In genomic region chr2:61181382-61182058, GRCh38 we compare ENCODE assay signal across 10 cellular contexts. TPM values are rescaled to one million over a fixed set of nuclear protein-coding genes. Genes with fewer than 3 reads are reported as not detected.
DNase-seq lines count a peak whose midpoint lies in the region; ATAC-seq and TF ChIP-seq lines count a peak whose summit lies in the region.
"Had no signal": no experiment of that assay in that cellular context is flagged by ENCODE, and none has a peak within 500 bp of the region (broad histone marks: within the 10 kb centered on the region; RNA-seq: fewer than 3 reads in every experiment).

No MANE protein-coding gene starts in this region.

- H3K36me3 Mint-ChIP-seq in immature natural killer cell, result peaks cover 41 to 54% (median 43%) of the 10 kb centered on the region in 3 donors

- peaks cover 3 to 12% (median 7%) of the 10 kb centered on the region in 3 donors for H3K27me3 Mint-ChIP-seq in immature natural killer cell (ENCODE audit: low read depth in 3 of 3)

- intact Hi-C loops in left ventricle myocardium inferior (cut with micrococcal nuclease) (no loop called here), heart right ventricle (cut with DNase I) (no loop called here), testis (cut with DNase I; ENCODE audit: low total_unique reads) (no loop called here)

- no peaks in the 10 kb centered on the region for H3K27me3 ChIP-seq in left ventricle myocardium inferior (ENCODE audit: low read depth)
- no peaks in the 10 kb centered on the region for H3K27me3 ChIP-seq in heart right ventricle
- H3K27me3 ChIP-seq in adipocyte (replicated peaks; ENCODE audit: control insufficient read depth, insufficient read depth, low read length), result no peaks in the 10 kb centered on the region
- H3K27me3 ChIP-seq in testis, result no peaks in the 10 kb centered on the region

- H3K9me3 ChIP-seq in left ventricle myocardium inferior (replicated peaks) (no peaks in the 10 kb centered on the region), heart right ventricle (no peaks in the 10 kb centered on the region), adipocyte (ENCODE audit: control insufficient read depth, low read length) (no peaks in the 10 kb centered on the region), testis (no peaks in the 10 kb centered on the region)

- no peak for TF ChIP-seq POLR2A in testis (IDR thresholded peaks at IDR 0.05)

- peak overlapping the region; percentile 94 for H3K9ac ChIP-seq in adipocyte (ENCODE audit: low read length)

- WGBS in heart right ventricle, 2 donors, result 66 to 68% methylated on average over 10 of the region's 10 CpGs
- 62 to 66% methylated on average over 10 of the region's 10 CpGs for whole genome bisulfite sequencing in testis, 2 donors

- peak overlapping the region in 4 of 5 donors; percentile 22 to 68 (median 41) for H3K4me3 Mint-ChIP-seq in immature natural killer cell

- H3K9me3 Mint-ChIP-seq in immature natural killer cell, result no peaks in the 10 kb centered on the region
- H3K9me3 Mint-ChIP-seq: CD14-positive monocyte had no signal

- peak overlapping the region; percentile 86 for H3K27ac ChIP-seq in left ventricle myocardium inferior (replicated peaks)
- peak overlapping the region in 4 of 10 donors; percentile 2 to 77 (median 13) for H3K27ac ChIP-seq in heart right ventricle
- H3K27ac ChIP-seq in testis, result peak overlapping the region; percentile 63 to 100

- H3K4me3 ChIP-seq in left ventricle myocardium inferior, result peak overlapping the region; percentile 90
- peak overlapping the region in 1 of 10 donors; percentile 2 for H3K4me3 ChIP-seq in heart right ventricle
- H3K4me3 ChIP-seq in adipocyte (ENCODE audit: low read length), result peak overlapping the region; percentile 87
- H3K4me3 ChIP-seq in testis, result no peak overlapping the region

- TF ChIP-seq CTCF in left ventricle myocardium inferior (IDR thresholded peaks at IDR 0.05; ENCODE audit: borderline replicate concordance) (no peak), heart right ventricle (IDR thresholded peaks at IDR 0.05) (no peak), testis (IDR thresholded peaks at IDR 0.05) (no peak)

- H3K27ac Mint-ChIP-seq in immature natural killer cell, result peak overlapping the region; percentile 75 to 87 (median 81)

- ATAC-seq in heart right ventricle, result no peak

- DNase-seq in left ventricle myocardium inferior (no peak), heart right ventricle (no peak), adipocyte (ENCODE audit: low read depth) (no peak), immature natural killer cell (no peak), testis (no peak), hepatic stellate cell (ENCODE audit: low spot score) (no peak), NCI-H146 (lab: John Stamatoyannopoulos, UW) (no peak)
- no peak for DNase-seq in stimulated activated CD4-positive, alpha-beta T cell treated with anti-CD3 and anti-CD28 coated beads, Interleukin-4, amount 100 ng/mL, for 24 hours
- DNase-seq: NCI-H1417 treated with DMSO at 0.1 percent for 48 hours had no signal

- H3K36me3 ChIP-seq in left ventricle myocardium inferior (peaks cover 58% of the 10 kb centered on the region), heart right ventricle (peaks cover 0 to 75% (median 53%) of the 10 kb centered on the region in 9 donors), adipocyte (ENCODE audit: control insufficient read depth, insufficient read depth, low read length, severe bottlenecking) (peaks cover 52% of the 10 kb centered on the region), testis (ENCODE audit: low read depth, missing control alignments) (no peaks in the 10 kb centered on the region)

- peaks cover 64 to 75% of the 10 kb centered on the region in 2 donors for H3K4me1 Mint-ChIP-seq in immature natural killer cell

- H3K4me1 ChIP-seq in left ventricle myocardium inferior (peaks cover 63% of the 10 kb centered on the region), heart right ventricle (peaks cover 21 to 52% (median 44%) of the 10 kb centered on the region in 9 donors), adipocyte (ENCODE audit: control insufficient read depth, insufficient read depth, low read length) (peaks cover 48% of the 10 kb centered on the region), testis (peaks cover 37% of the 10 kb centered on the region)

RNA-seq across cellular contexts. Expression of gene C2orf74, which starts 19.5 kb away (rescaled TPM):
- total RNA-seq in left ventricle myocardium inferior (33.7 TPM), heart right ventricle (10 to 100 TPM; 16.5 to 29.8 (median 24.0) TPM), testis (10 to 100 TPM; 39.4 to 40.4 TPM)
- polyA plus RNA-seq in heart right ventricle (10 to 100 TPM; 20.3 to 39.0 TPM), immature natural killer cell (10 to 100 TPM; 23.7 to 40.2 (median 28.4) TPM), testis (ENCODE audit: insufficient read depth, low read depth, low replicate concordance) (50.0 TPM)

Comparison
In these comparisons a context has a peak if more than half of its experiments do, and no peak if none do; other contexts are left out.
1. H3K4me3 ChIP-seq: peak in left ventricle myocardium inferior (single experiment) and adipocyte (single experiment); none in testis (0 of 2).